ENCODE assay signal across 9 cellular contexts in the genomic region with DNA sequence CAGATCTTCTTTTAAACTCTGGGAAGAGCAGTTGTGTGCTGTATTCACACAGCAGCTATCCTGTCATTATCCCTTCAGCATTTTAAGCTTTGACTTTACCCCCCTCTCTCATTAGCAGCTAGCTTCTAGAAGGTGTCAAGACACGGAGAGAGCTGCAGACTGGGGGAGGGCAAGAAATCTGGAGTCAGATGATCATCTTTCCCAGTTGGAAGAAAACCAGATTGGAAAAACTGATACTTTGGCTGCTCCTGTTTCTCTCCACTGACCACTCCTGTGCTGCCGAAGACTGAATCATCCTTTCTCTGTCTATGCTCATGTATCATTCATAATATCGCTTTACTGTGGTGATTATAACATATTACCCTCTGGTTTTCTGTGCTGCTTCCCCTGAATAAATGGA.
"Had no signal": no experiment of that assay in that cellular context is flagged by ENCODE, and none has a peak within 500 bp of the region (broad histone marks: within the 10 kb centered on the region; RNA-seq: fewer than 3 reads in every experiment).

No MANE protein-coding gene starts in this region.

- H3K4me3 ChIP-seq: GM23248, HAP-1, K562 had no signal

- H3K4me1 ChIP-seq: HAP-1 had no signal

- H3K9me3 ChIP-seq: HAP-1 had no signal

- ATAC-seq: HCT116, K562 had no signal

- H3K27ac ChIP-seq: GM23248 had no signal

- H3K9ac ChIP-seq: GM23248 had no signal

- DNase-seq: GM23248, GOT3, H7, HFFc6, IMR-90 had no signal

- FAIRE-seq: HTR-8/SVneo, K562 had no signal

- H3K36me3 ChIP-seq: HAP-1 had no signal
